Comparison of ENCODE assay signal across 12 cellular contexts in the genomic region with DNA sequence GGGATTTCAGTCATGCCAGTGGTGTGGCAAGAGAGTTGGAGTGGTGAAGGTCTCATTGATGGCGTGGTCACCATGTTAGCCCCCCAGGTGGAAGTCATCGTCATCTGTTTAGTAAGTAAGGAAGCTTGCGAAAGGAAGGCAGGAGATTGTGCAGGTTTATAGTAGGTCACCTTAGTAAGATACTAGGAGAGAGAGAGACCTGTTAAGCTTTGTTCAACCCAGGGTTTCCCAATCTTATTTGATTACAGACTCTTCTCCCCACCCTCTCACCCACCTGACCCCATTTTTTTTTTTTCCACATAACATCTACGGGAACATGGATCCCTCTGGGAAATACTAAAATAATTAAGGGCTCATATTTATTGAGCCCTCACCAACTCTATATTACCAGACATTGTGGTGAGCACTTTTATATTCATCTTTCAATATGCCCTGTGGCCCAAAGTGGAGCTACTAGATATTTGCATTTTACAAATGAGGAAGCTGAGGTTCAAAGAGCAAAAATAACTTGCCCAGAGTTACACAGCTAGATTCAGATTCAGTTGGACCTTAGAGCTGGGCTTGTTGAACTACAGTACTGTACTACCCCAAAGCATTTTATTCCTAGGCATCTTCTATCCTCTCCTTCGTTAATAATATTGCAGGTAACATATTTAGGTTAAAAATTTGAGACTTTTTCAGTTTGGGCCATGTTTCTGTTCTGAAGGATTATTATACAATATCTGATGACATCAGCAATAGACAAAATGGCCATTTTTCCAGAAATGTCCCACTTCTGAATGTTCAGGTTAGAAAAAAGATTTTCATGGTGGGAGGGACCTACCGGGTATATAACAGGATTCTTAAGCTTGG. TPM values are rescaled to one million over a fixed set of nuclear protein-coding genes. Genes with fewer than 3 reads are reported as not detected.
DNase-seq lines count a peak whose midpoint lies in the region; ATAC-seq, FAIRE-seq and TF ChIP-seq lines count a peak whose summit lies in the region.
"Had no signal": no experiment of that assay in that cellular context is flagged by ENCODE, and none has a peak within 500 bp of the region (broad histone marks: within the 10 kb centered on the region; RNA-seq: fewer than 3 reads in every experiment).

No MANE protein-coding gene starts in this region.

- CTCF ChIA-PET in A549 (lab: Yijun Ruan, JAX) = interaction anchor here (1.4 to 5.3 kb wide), 4 partner anchors 10 to 84 kb away, joined by 4 to 48 read pairs (median 8); no protein-coding TSS in a partner anchor

- no peaks in the 10 kb centered on the region for H3K4me1 ChIP-seq in A549

- POLR2A ChIA-PET in A549 (lab: Yijun Ruan, JAX) = interaction anchor here (2.5 kb wide), 1 partner anchor 13 kb away, joined by 8 read pairs; a partner anchor contains a TSS

- TF ChIP-seq CTCF in A549 (IDR thresholded peaks at IDR 0.05) = no peak

- H3K9me3 ChIP-seq in A549 = no peaks in the 10 kb centered on the region

- TF ChIP-seq EP300 in A549 (IDR thresholded peaks at IDR 0.05) = no peak

- WGBS in A549 (ENCODE audit: missing lambda C conversion rate) = 84% methylated on average over 6 of the region's 6 CpGs

- H3K4me2 ChIP-seq in A549 = no peak overlapping the region

- no peak for TF ChIP-seq POLR2A in A549 (IDR thresholded peaks at IDR 0.05; ENCODE audit: low read length)

- ATAC-seq in A549 (no peak), GM19324 (IDR thresholded peaks at IDR 0.05; ENCODE audit: low FRiP score, unreplicated experiment) (peak; percentile 88), HG02938 (IDR thresholded peaks at IDR 0.05; ENCODE audit: unreplicated experiment) (peak; percentile 95)
- ATAC-seq: right cardiac atrium had no signal

- TF ChIP-seq RAD21 in A549 (conservative IDR thresholded peaks at IDR 0.05 in 1 of 2, IDR thresholded peaks at IDR 0.05 in 1 of 2) = no peak

- H3K4me3 ChIP-seq in A549 = no peak overlapping the region

- H3K27ac ChIP-seq in A549 = no peak overlapping the region

- FAIRE-seq in A549 (lab: Jason Lieb, UNC) = no peak
- FAIRE-seq: islet of Langerhans had no signal

- DNase-seq in A549 (ENCODE audit: low read depth in 1 of 2, low spot score in 1 of 2) = no peak
- DNase-seq in MV-4-11 (lab: John Stamatoyannopoulos, UW) = peak; percentile 73
- no peak for DNase-seq in GM19240 (ENCODE audit: insufficient read length, low spot score)
- DNase-seq in NCI-H146 (lab: John Stamatoyannopoulos, UW) = no peak
- no peak for DNase-seq in T-helper 2 cell
- no peak for DNase-seq in NCI-H446 (lab: John Stamatoyannopoulos, UW)
- DNase-seq: NCI-H1092 treated with DMSO at 0.1 percent for 48 hours, right cardiac atrium, SW 1271 had no signal

TF ChIP-seq in A549, 52 proteins besides CTCF, POLR2A, EP300 and RAD21:
- no peak for TF ChIP-seq BHLHE40 (IDR thresholded peaks at IDR 0.05; ENCODE audit: low read depth, low read length)
- peak; percentile 75 for TF ChIP-seq MAFK (IDR thresholded peaks at IDR 0.05; ENCODE audit: partially characterized antibody)

RNA-seq across cellular contexts. Expression of a gene that starts 13.2 kb away (rescaled TPM):
- polyA plus RNA-seq in A549 (2011; rRNA removed) (47.6 and 59.3 TPM in 2 replicates), A549 (2017; fragmentation: RNase III; extraction: RNeasy Plus Mini Kit Qiagen cat#74134 plus additional on column Dnase treatment) (40.6 to 55.0 TPM (median 47.7 TPM) in 3 replicates)
- 18.2 and 20.7 TPM in 2 replicates for polyA plus RNA-seq in A549 (2012; cell fraction: cytosol; rRNA removed)
- 4.5 and 5.5 TPM in 2 replicates for polyA plus RNA-seq in A549 (2012; cell fraction: nucleus; rRNA removed)
- 8.9 and 9.1 TPM in 2 replicates for polyA minus RNA-seq in A549 (2011; rRNA and poly(A)+ RNA removed)

RNA-seq across cellular contexts. Expression of a gene that starts 32.5 kb away (rescaled TPM):
- polyA plus RNA-seq in A549 (2011; rRNA removed) = 87.0 and 97.1 TPM in 2 replicates
- polyA plus RNA-seq in A549 (2012; cell fraction: cytosol; rRNA removed) = 119 and 152 TPM in 2 replicates
- 147 and 164 TPM in 2 replicates for polyA plus RNA-seq in A549 (2012; cell fraction: nucleus; rRNA removed)
- 101 to 124 TPM (median 121 TPM) in 3 replicates for polyA plus RNA-seq in A549 (2017; fragmentation: RNase III; extraction: RNeasy Plus Mini Kit Qiagen cat#74134 plus additional on column Dnase treatment)
- polyA minus RNA-seq in A549 (2011; rRNA and poly(A)+ RNA removed) = 68.4 and 91.9 TPM in 2 replicates

Comparison
In these comparisons a context has a peak if more than half of its experiments do, and no peak if none do; other contexts are left out.
1. ATAC-seq: peak in GM19324 (single experiment) and HG02938 (single experiment); none in A549 (0 of 2).